8 cellular contexts compared by ENCODE assay signal in the genomic region with DNA sequence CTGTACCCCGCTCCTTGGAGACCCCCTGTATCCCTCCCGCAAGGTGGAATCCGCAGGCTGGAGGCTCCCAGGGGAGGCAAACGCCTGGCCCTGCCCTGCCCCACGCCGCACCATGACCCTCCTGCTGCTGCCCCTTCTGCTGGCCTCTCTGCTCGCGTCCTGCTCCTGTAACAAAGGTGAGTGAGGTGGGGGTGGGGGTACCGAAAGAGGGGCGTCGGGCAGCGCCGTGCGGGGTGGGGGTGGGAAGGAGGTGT. TPM values are rescaled to one million over a fixed set of nuclear protein-coding genes. Genes with fewer than 3 reads are reported as not detected.
A peak's percentile ranks its signal among the peaks of the same experiment; 100 is the strongest.
DNase-seq lines count a peak whose midpoint lies in the region; ATAC-seq and TF ChIP-seq lines count a peak whose summit lies in the region.

No MANE protein-coding gene starts in this region.

- POLR2A ChIA-PET in activated CD4-positive, alpha-beta T cell treated with anti-CD3 and anti-CD28 coated beads for 36 hours (lab: Charles Lee), result interaction anchor here (0.6 kb wide), 1 partner anchor 50 kb away, joined by 5 read pairs; no protein-coding TSS in a partner anchor
- POLR2A ChIA-PET in RWPE1 (lab: Yijun Ruan, JAX; ENCODE audit: low non-redundant PET), result no interaction called here

- H3K4me3 ChIP-seq in kidney epithelial cell (ENCODE audit: low read depth, low read length) (peak overlapping the region; percentile 71), thoracic aorta (peak overlapping the region; percentile 95)

- intact Hi-C loops in activated CD4-positive, alpha-beta T cell treated with anti-CD3 and anti-CD28 coated beads for 36 hours (cut with DNase I, micrococcal nuclease), result loop anchor here in 1 of 2 experiments (1.0 to 2.0 kb wide), 4 partner anchors 22 to 896 kb away; partner anchors contain the start of genes LPCAT3 and PEX5

- peak; percentile 22 for ATAC-seq in activated CD4-positive, alpha-beta T cell treated with anti-CD3 and anti-CD28 coated beads for 36 hours
- ATAC-seq in thoracic aorta (ENCODE audit: insufficient number of reproducible peaks, low FRiP score, low read depth), result no peak

- peaks cover 12 to 14% of the 10 kb centered on the region in 2 donors for H3K4me1 ChIP-seq in thoracic aorta (ENCODE audit: control insufficient read depth in 1 of 2, low read depth in 2 of 2)

- H3K27ac ChIP-seq in thoracic aorta (peak overlapping the region; percentile 20 to 76), RWPE1 (no peak overlapping the region)

- no peaks in the 10 kb centered on the region for H3K9me3 ChIP-seq in thoracic aorta

- CTCF ChIA-PET in activated CD4-positive, alpha-beta T cell treated with anti-CD3 and anti-CD28 coated beads for 36 hours (lab: Charles Lee), result interaction anchor here (0.6 to 2.6 kb wide), 4 partner anchors 15 to 184 kb away, joined by 3 to 13 read pairs (median 3); partner anchors contain the start of gene C1RL
- CTCF ChIA-PET in RWPE1 (lab: Yijun Ruan, JAX), result interaction anchor here (0.7 to 1.2 kb wide), 2 partner anchors 15 to 1215 kb away, joined by 3 read pairs; no protein-coding TSS in a partner anchor

- DNase-seq in activated CD4-positive, alpha-beta T cell treated with anti-CD3 and anti-CD28 coated beads for 36 hours, result no peak
- DNase-seq in activated CD4-positive, alpha-beta T cell treated with anti-CD3 and anti-CD28 coated beads, Interleukin-2, amount 50 U/mL, for 48 hours, result no peak
- no peak for DNase-seq in kidney epithelial cell (ENCODE audit: low read depth)
- no peak for DNase-seq in thoracic aorta (ENCODE audit: low spot score)
- DNase-seq in dermis blood vessel endothelial cell, result no peak
- no peak for DNase-seq in RWPE1 (ENCODE audit: low spot score)
- DNase-seq in kidney tubule cell (ENCODE audit: low spot score), result no peak

- TF ChIP-seq CTCF in kidney epithelial cell (IDR thresholded peaks at IDR 0.05; ENCODE audit: insufficient read depth, low read length, poor library complexity, severe bottlenecking), result no peak
- TF ChIP-seq CTCF in thoracic aorta (IDR thresholded peaks at IDR 0.05), result no peak
- no peak for TF ChIP-seq CTCF in RWPE1 (conservative IDR thresholded peaks at IDR 0.05; ENCODE audit: low read depth)

- no peaks in the 10 kb centered on the region for H3K27me3 Mint-ChIP-seq in activated CD4-positive, alpha-beta T cell treated with anti-CD3 and anti-CD28 coated beads for 36 hours
- no peaks in the 10 kb centered on the region for H3K27me3 Mint-ChIP-seq in activated naive CD8-positive, alpha-beta T cell

- peak overlapping the region; percentile 80 for H3K4me3 Mint-ChIP-seq in activated CD4-positive, alpha-beta T cell treated with anti-CD3 and anti-CD28 coated beads for 36 hours
- H3K4me3 Mint-ChIP-seq in activated naive CD8-positive, alpha-beta T cell, result peak overlapping the region; percentile 94

- H3K9me3 Mint-ChIP-seq in activated CD4-positive, alpha-beta T cell treated with anti-CD3 and anti-CD28 coated beads for 36 hours (ENCODE audit: low read depth), result no peaks in the 10 kb centered on the region
- no peaks in the 10 kb centered on the region for H3K9me3 Mint-ChIP-seq in activated naive CD8-positive, alpha-beta T cell (ENCODE audit: low read depth)

- H3K36me3 ChIP-seq in kidney epithelial cell (ENCODE audit: control insufficient read depth, insufficient read depth, low read length), result no peaks in the 10 kb centered on the region
- H3K36me3 ChIP-seq in thoracic aorta, result peaks cover 4% of the 10 kb centered on the region

- no peaks in the 10 kb centered on the region for H3K27me3 ChIP-seq in kidney epithelial cell (ENCODE audit: control insufficient read depth, insufficient read depth, low read length)
- H3K27me3 ChIP-seq in thoracic aorta (replicated peaks; ENCODE audit: insufficient read depth), result no peaks in the 10 kb centered on the region

- peaks cover 5% of the 10 kb centered on the region for H3K36me3 Mint-ChIP-seq in activated CD4-positive, alpha-beta T cell treated with anti-CD3 and anti-CD28 coated beads for 36 hours (ENCODE audit: low read depth)
- H3K36me3 Mint-ChIP-seq in activated naive CD8-positive, alpha-beta T cell, result no peaks in the 10 kb centered on the region

- peaks cover 31% of the 10 kb centered on the region for H3K4me1 Mint-ChIP-seq in activated CD4-positive, alpha-beta T cell treated with anti-CD3 and anti-CD28 coated beads for 36 hours
- peaks cover 30% of the 10 kb centered on the region for H3K4me1 Mint-ChIP-seq in activated naive CD8-positive, alpha-beta T cell (ENCODE audit: low read depth)

- peak overlapping the region; percentile 74 for H3K27ac Mint-ChIP-seq in activated CD4-positive, alpha-beta T cell treated with anti-CD3 and anti-CD28 coated beads for 36 hours
- H3K27ac Mint-ChIP-seq in activated naive CD8-positive, alpha-beta T cell, result peak overlapping the region; percentile 38

RNA-seq across cellular contexts. Expression of gene CLSTN3, which starts 0.3 kb away (rescaled TPM):
- 10 to 100 TPM; 28.2 to 37.9 TPM for total RNA-seq in activated CD4-positive, alpha-beta T cell treated with anti-CD3 and anti-CD28 coated beads for 36 hours
- total RNA-seq in kidney epithelial cell (61.3 and 85.6 TPM in 2 replicates), thoracic aorta (10 to 100 TPM; 27.2 to 28.9 TPM), dermis blood vessel endothelial cell (35.2 and 42.0 TPM in 2 replicates)

RNA-seq across cellular contexts. Expression of gene RBP5, which starts 1.8 kb away (rescaled TPM):
- total RNA-seq in activated CD4-positive, alpha-beta T cell treated with anti-CD3 and anti-CD28 coated beads for 36 hours, result not detected
- total RNA-seq in kidney epithelial cell (0.27 TPM in 1 of 2 replicates, not detected in the other), thoracic aorta (under 1 TPM in 1 of 2 donors, not detected in 1; 0.71 TPM), dermis blood vessel endothelial cell (0.19 TPM in 1 of 2 replicates, not detected in the other)

RNA-seq across cellular contexts. Expression of gene C1RL, which starts 21.4 kb away (rescaled TPM):
- total RNA-seq in activated CD4-positive, alpha-beta T cell treated with anti-CD3 and anti-CD28 coated beads for 36 hours, result 10 to 100 TPM; 17.3 to 18.9 TPM
- 26.6 and 29.6 TPM in 2 replicates for total RNA-seq in kidney epithelial cell
- total RNA-seq in thoracic aorta, result 100 to 1,000 TPM; 126 to 134 TPM
- 26.7 and 28.8 TPM in 2 replicates for total RNA-seq in dermis blood vessel endothelial cell

RNA-seq across cellular contexts. Expression of gene C1R, which starts 38.2 kb away (rescaled TPM):
- 1 to 10 TPM; 1.4 to 2.2 TPM for total RNA-seq in activated CD4-positive, alpha-beta T cell treated with anti-CD3 and anti-CD28 coated beads for 36 hours
- total RNA-seq in kidney epithelial cell (7.5 and 13.5 TPM in 2 replicates), thoracic aorta (100 to 1,000 TPM; 811 to 997 TPM), dermis blood vessel endothelial cell (2.0 TPM in 2 replicates)

RNA-seq across cellular contexts. Expression of gene PEX5, which starts 59.0 kb away (rescaled TPM):
- total RNA-seq in activated CD4-positive, alpha-beta T cell treated with anti-CD3 and anti-CD28 coated beads for 36 hours, result 10 to 100 TPM; 25.4 to 38.8 TPM
- total RNA-seq in kidney epithelial cell, result 25.0 and 32.1 TPM in 2 replicates
- total RNA-seq in thoracic aorta, result 10 to 100 TPM; 34.5 to 42.2 TPM
- 36.2 and 36.8 TPM in 2 replicates for total RNA-seq in dermis blood vessel endothelial cell
